Comparison of ENCODE assay signal across 1 cellular context in genomic region chr6:33276581-33276863, GRCh38.
TF ChIP-seq lines count a peak whose summit lies in the region.

No MANE protein-coding gene starts in this region.

TF ChIP-seq in H1, 55 proteins besides CTCF, POLR2A, EP300 and RAD21:
- TF ChIP-seq KDM5A (IDR thresholded peaks at IDR 0.05; ENCODE audit: low read length) = no peak
- TF ChIP-seq NANOG (IDR thresholded peaks at IDR 0.05; ENCODE audit: insufficient read depth, low read depth, low read length, poor library complexity, severe bottlenecking) = no peak
- no peak for TF ChIP-seq RXRA (IDR thresholded peaks at IDR 0.05; ENCODE audit: insufficient read depth, low read depth, low read length)
TF ChIP-seq in H1: peak in this region for 0.
